ENCODE assay signal across 16 cellular contexts in the genomic region with DNA sequence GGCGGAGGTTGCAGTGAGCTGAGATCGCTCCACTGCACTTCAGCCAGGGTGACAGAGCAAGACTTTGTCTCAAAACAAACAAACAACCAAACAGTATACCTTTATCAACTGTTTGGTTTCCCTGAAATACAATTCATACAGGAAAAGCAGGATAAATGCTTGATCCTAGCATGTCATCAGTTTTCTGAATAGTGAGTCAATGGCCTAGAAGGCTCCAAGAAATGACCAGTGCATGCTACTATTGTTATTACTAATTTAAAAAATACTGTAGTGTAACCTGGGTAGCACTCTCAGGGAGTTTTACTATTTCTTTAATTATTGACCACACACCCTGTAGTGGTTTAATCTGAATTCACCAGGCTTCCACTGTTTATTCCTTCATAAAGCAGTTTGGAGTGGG.
DNase-seq lines count a peak whose midpoint lies in the region; TF ChIP-seq lines count a peak whose summit lies in the region.
"Had no signal": no experiment of that assay in that cellular context is flagged by ENCODE, and none has a peak within 500 bp of the region (broad histone marks: within the 10 kb centered on the region; RNA-seq: fewer than 3 reads in every experiment).

No MANE protein-coding gene starts in this region.

- H2AFZ ChIP-seq in PC-9 = no peak overlapping the region

- POLR2A ChIA-PET in PC-9 (lab: Charles Lee; ENCODE audit: unreplicated experiment) = interaction anchor here (0.7 kb wide), 1 partner anchor 644 kb away, joined by 4 read pairs; no protein-coding TSS in a partner anchor

- CTCF ChIA-PET in PC-9 (lab: Charles Lee) = no interaction called here

- no peak overlapping the region for H3K27ac ChIP-seq in PC-9
- H3K27ac ChIP-seq: BLaER1, C4-2B had no signal

- H3K4me1 ChIP-seq in PC-9 (replicated peaks; ENCODE audit: insufficient read depth) = no peaks in the 10 kb centered on the region
- H3K4me1 ChIP-seq: BLaER1, Caco-2, HAP-1 had no signal

- H3K4me3 ChIP-seq in astrocyte of the spinal cord (ENCODE audit: low read depth, low read length) (no peak overlapping the region), PC-9 (no peak overlapping the region)
- H3K4me3 ChIP-seq: BLaER1, HAP-1 had no signal

- H3K27me3 ChIP-seq in PC-9 (ENCODE audit: insufficient read depth, low read depth) = no peaks in the 10 kb centered on the region
- H3K27me3 ChIP-seq: BLaER1 had no signal

- no TSS peak for BruUV-seq in PC-9 (replicated peaks; lab: Mats Ljungman, UMichigan)

- no peaks in the 10 kb centered on the region for H3K9me2 ChIP-seq in PC-9 (ENCODE audit: insufficient read depth)

- no peaks in the 10 kb centered on the region for H4K20me1 ChIP-seq in PC-9 (ENCODE audit: insufficient read depth)
- H4K20me1 ChIP-seq: BLaER1 had no signal

- DNase-seq in astrocyte of the spinal cord (ENCODE audit: low read depth, low spot score) (peak; percentile 7), kidney glomerular epithelial cell (lab: John Stamatoyannopoulos, UW) (peak; percentile 2), renal cortical epithelial cell (ENCODE audit: low read depth) (peak; percentile 39), DMS 273 treated with DMSO at 0.1 percent for 48 hours (lab: John Stamatoyannopoulos, UW) (no peak), PC-9 (no peak), UCSD-AML1 (lab: John Stamatoyannopoulos, UW; ENCODE audit: unreplicated experiment) (no peak)
- DNase-seq: Caco-2; CD4-positive, CD25-positive, alpha-beta regulatory T cell; CD8-positive, alpha-beta T cell; DMS53; DMS79 treated with DMSO at 0.1 percent for 48 hours; GF-D8; GOT3 had no signal

- H3K9me3 ChIP-seq in PC-9 (ENCODE audit: insufficient read depth, low read depth) = no peaks in the 10 kb centered on the region
- H3K9me3 ChIP-seq: BLaER1, Caco-2, HAP-1 had no signal

- peaks cover 6% of the 10 kb centered on the region; the same call in 1 of the 2 replicates for H3F3A ChIP-seq in PC-9 (ENCODE audit: insufficient read depth, low read depth)

- intact Hi-C loops in PC-9 (cut with micrococcal nuclease; ENCODE audit: unreplicated experiment) = no loop called here

- H3K4me2 ChIP-seq in PC-9 = no peak overlapping the region
- H3K4me2 ChIP-seq: BLaER1 had no signal

- no peaks in the 10 kb centered on the region for H3K79me2 ChIP-seq in PC-9 (ENCODE audit: low read depth)

- in situ Hi-C loops in astrocyte of the spinal cord (cut with HindIII; ENCODE audit: low sequenced_read_pairs) = no loop called here

- H3K36me3 ChIP-seq in PC-9 (ENCODE audit: low read depth) = no peaks in the 10 kb centered on the region
- H3K36me3 ChIP-seq: BLaER1, HAP-1 had no signal

- TF ChIP-seq CTCF in astrocyte of the spinal cord (IDR thresholded peaks at IDR 0.05; ENCODE audit: low read depth, low read length) (no peak), PC-9 (conservative IDR thresholded peaks at IDR 0.05) (no peak)

Comparison
In these comparisons a context has a peak if more than half of its experiments do, and no peak if none do; other contexts are left out.
1. DNase-seq: peak in astrocyte of the spinal cord (single experiment), kidney glomerular epithelial cell (single experiment) and renal cortical epithelial cell (single experiment); none in DMS 273 treated with DMSO at 0.1 percent for 48 hours (single experiment), PC-9 (0 of 2) and UCSD-AML1 (single experiment).